In the genomic region with DNA sequence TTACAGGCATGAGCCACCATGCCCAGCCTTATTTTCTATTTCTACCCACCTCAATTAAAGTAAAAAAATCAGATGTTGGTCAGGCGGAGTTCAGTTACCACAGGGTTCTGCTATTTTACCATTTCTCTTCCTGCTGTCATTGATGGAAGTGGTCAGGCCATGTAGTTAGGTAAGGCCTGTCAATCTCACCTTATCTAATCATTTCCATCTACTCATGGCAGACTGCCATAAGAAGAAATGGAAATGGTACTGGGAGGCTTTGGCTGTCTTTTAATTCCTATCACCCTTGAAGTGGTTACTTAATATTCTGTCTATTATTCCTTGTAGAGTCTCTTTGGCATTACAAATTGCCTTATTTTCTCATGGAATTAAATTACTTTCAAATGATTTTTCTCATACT, we compare ENCODE assay signal across 19 cellular contexts.
"Had no signal": no experiment of that assay in that cellular context is flagged by ENCODE, and none has a peak within 500 bp of the region (broad histone marks: within the 10 kb centered on the region; RNA-seq: fewer than 3 reads in every experiment).

No MANE protein-coding gene starts in this region.

- FAIRE-seq: keratinocyte, pancreas had no signal

- H3K4me2 ChIP-seq: smooth muscle cell had no signal

- H3K27me3 ChIP-seq: esophagus squamous epithelium, gastroesophageal sphincter, pancreas had no signal

- H3K36me3 Mint-ChIP-seq: immature natural killer cell; mesothelial cell of epicardium; natural killer cell treated with Interleukin-12 subunit alpha and Interleukin-12 subunit beta and Interleukin-15 and Interleukin-18, amount 100 ng/mL, for 72 hours had no signal

- H3K36me3 ChIP-seq: esophagus squamous epithelium, gastroesophageal sphincter, left ventricle myocardium inferior, lower lobe of right lung, pancreas had no signal

- DNase-seq: dermis blood vessel endothelial cell; esophagus squamous epithelium; foreskin fibroblast; immature natural killer cell; left ventricle myocardium inferior; lower lobe of right lung; occipital lobe; pancreas; right cardiac atrium; stimulated activated CD4-positive, alpha-beta T cell treated with anti-CD3 and anti-CD28 coated beads, Interleukin-2, amount 100 ng/mL, for 48 hours; stimulated activated naive CD4-positive, alpha-beta T cell treated with Interleukin-2 at 50 U/mL for 16 hours; trophoblast cell had no signal

- ATAC-seq: gastroesophageal sphincter; lower lobe of right lung; natural killer cell treated with Interleukin-12 subunit alpha and Interleukin-12 subunit beta and Interleukin-15 and Interleukin-18, amount 100 ng/mL, for 72 hours; pancreas; right cardiac atrium had no signal

- H3K4me3 ChIP-seq: esophagus squamous epithelium, gastroesophageal sphincter, left ventricle myocardium inferior, lower lobe of right lung, pancreas, smooth muscle cell had no signal

- H3K27me3 Mint-ChIP-seq: progenitor cell of endocrine pancreas had no signal

- H3K4me3 Mint-ChIP-seq: immature natural killer cell; memory B cell; mesothelial cell of epicardium; natural killer cell treated with Interleukin-12 subunit alpha and Interleukin-12 subunit beta and Interleukin-15 and Interleukin-18, amount 100 ng/mL, for 72 hours had no signal

- H3K9me3 Mint-ChIP-seq: mesothelial cell of epicardium; natural killer cell treated with Interleukin-12 subunit alpha and Interleukin-12 subunit beta and Interleukin-15 and Interleukin-18, amount 100 ng/mL, for 72 hours had no signal

- H3K4me1 ChIP-seq: esophagus squamous epithelium, gastroesophageal sphincter, left ventricle myocardium inferior, lower lobe of right lung, pancreas had no signal

- H3K27ac ChIP-seq: esophagus squamous epithelium, gastroesophageal sphincter, left ventricle myocardium inferior, lower lobe of right lung, pancreas had no signal

- H3K27ac Mint-ChIP-seq: immature natural killer cell; memory B cell; mesothelial cell of epicardium; natural killer cell treated with Interleukin-12 subunit alpha and Interleukin-12 subunit beta and Interleukin-15 and Interleukin-18, amount 100 ng/mL, for 72 hours; progenitor cell of endocrine pancreas had no signal

- H3K9me3 ChIP-seq: esophagus squamous epithelium, gastroesophageal sphincter, left ventricle myocardium inferior, lower lobe of right lung, pancreas had no signal

- H3K4me1 Mint-ChIP-seq: immature natural killer cell, memory B cell had no signal
